Comparison of ENCODE assay signal across 8 cellular contexts in the genomic region with DNA sequence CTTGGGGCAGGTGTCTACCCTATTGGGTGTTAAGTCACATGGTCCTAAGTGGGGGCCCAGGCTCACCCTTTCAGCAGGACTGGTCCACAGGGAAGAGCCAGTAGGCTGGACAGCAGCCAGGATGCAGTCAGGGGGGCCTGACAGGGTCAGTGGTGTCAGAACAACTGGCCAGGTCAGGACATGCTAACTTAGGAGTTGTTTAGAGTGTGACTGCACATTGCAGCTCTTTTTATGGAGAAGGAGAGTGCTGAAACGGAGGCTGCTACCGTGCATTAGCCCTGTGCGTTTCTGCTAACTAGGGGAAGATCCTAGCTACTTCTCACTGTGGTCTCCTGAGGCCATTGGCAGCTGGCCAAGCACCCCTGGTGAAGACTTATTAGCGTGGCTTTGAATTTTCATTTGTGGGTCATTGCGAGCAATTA. TPM values are rescaled to one million over a fixed set of nuclear protein-coding genes. Genes with fewer than 3 reads are reported as not detected.
DNase-seq lines count a peak whose midpoint lies in the region; ATAC-seq and TF ChIP-seq lines count a peak whose summit lies in the region.
"Not testable (repeated sequence)": the region's sequence is repeated elsewhere in the genome, so short reads cannot be mapped to it uniquely, and the experiment has no call there.

No MANE protein-coding gene starts in this region.

- not testable (repeated sequence) for H3K27me3 ChIP-seq in foreskin keratinocyte; right cardiac atrium (ENCODE audit: control insufficient read depth, insufficient read depth); rectal smooth muscle tissue (ENCODE audit: control insufficient read depth, insufficient read depth, low read length)

- H3K4me3 ChIP-seq in SK-N-MC = peak overlapping the region; percentile 68
- H3K4me3 ChIP-seq in right cardiac atrium (ENCODE audit: low read length); rectal smooth muscle tissue (ENCODE audit: low read length): not testable (repeated sequence)

- H3K36me3 ChIP-seq in SK-N-MC (ENCODE audit: insufficient read depth, low read length); rectal smooth muscle tissue (ENCODE audit: control insufficient read depth, insufficient read depth, low read length): not testable (repeated sequence)

- peak; percentile 11 for ATAC-seq in foreskin keratinocyte
- ATAC-seq in right cardiac atrium = peak; percentile 37 to 56

- H3K4me1 ChIP-seq in foreskin keratinocyte; right cardiac atrium (ENCODE audit: control insufficient read depth, insufficient read depth, low read length); rectal smooth muscle tissue (ENCODE audit: control insufficient read depth, insufficient read depth, low read length): not testable (repeated sequence)

- WGBS in right cardiac atrium = 31% methylated on average over 5 of the region's 5 CpGs

- DNase-seq in Ammon's horn (ENCODE audit: low spot score) = peak; percentile 14
- DNase-seq in NCI-H146 treated with DMSO at 0.1 percent for 48 hours (lab: John Stamatoyannopoulos, UW; ENCODE audit: unreplicated experiment) = peak; percentile 52
- DNase-seq in NCI-H748 treated with DMSO at 0.1 percent for 48 hours (lab: John Stamatoyannopoulos, UW) = peak; percentile 20
- not testable (repeated sequence) for DNase-seq in SK-N-MC (ENCODE audit: low read depth, low spot score); foreskin keratinocyte
- DNase-seq in right cardiac atrium = peak in 2 of 3 donors; percentile 26 to 69

- H3K9me3 ChIP-seq in SK-N-MC (ENCODE audit: low read depth, low read length); right cardiac atrium (ENCODE audit: control insufficient read depth, low read length): not testable (repeated sequence)

- not testable (repeated sequence) for H3K27ac ChIP-seq in SK-N-MC; foreskin keratinocyte; right cardiac atrium (ENCODE audit: low read length)
- peak overlapping the region; percentile 6 for H3K27ac ChIP-seq in rectal smooth muscle tissue (ENCODE audit: low read depth, low read length)

- not testable (repeated sequence) for H3K9ac ChIP-seq in SK-N-MC (ENCODE audit: insufficient read length); rectal smooth muscle tissue (ENCODE audit: low read length)

- TF ChIP-seq CTCF in foreskin keratinocyte (conservative IDR thresholded peaks at IDR 0.05) = not testable (repeated sequence)

- TF ChIP-seq RAD21 in Ishikawa (IDR thresholded peaks at IDR 0.05; ENCODE audit: low read depth) = not testable (repeated sequence)

- intact Hi-C loops in right cardiac atrium (cut with DNase I) = not testable (repeated sequence)

- not testable (repeated sequence) for TF ChIP-seq EP300 in Ishikawa (IDR thresholded peaks at IDR 0.05; ENCODE audit: borderline replicate concordance)

TF ChIP-seq in Ishikawa, 13 proteins besides CTCF, POLR2A, EP300 and RAD21:
- TF ChIP-seq NFIC (IDR thresholded peaks at IDR 0.05) = peak; percentile 24; the same call in 1 of the 2 replicates

RNA-seq across cellular contexts. Expression of gene FKBP9, which starts 6.7 kb away (rescaled TPM):
- total RNA-seq in foreskin keratinocyte (110 and 115 TPM in 2 replicates), right cardiac atrium (100 to 1,000 TPM; 115 to 121 (median 117) TPM)
- polyA plus RNA-seq in foreskin keratinocyte (63.3 and 64.3 TPM in 2 replicates), right cardiac atrium (65.6 TPM)
